ENCODE assay signal across 8 cellular contexts in genomic region chr1:200737647-200738296, GRCh38. TPM values are rescaled to one million over a fixed set of nuclear protein-coding genes. Genes with fewer than 3 reads are reported as not detected.
DNase-seq lines count a peak whose midpoint lies in the region; TF ChIP-seq lines count a peak whose summit lies in the region.

No MANE protein-coding gene starts in this region.

- no peak for TF ChIP-seq RAD21 in neural cell (conservative IDR thresholded peaks at IDR 0.05)

- H3K79me2 ChIP-seq in neural cell (replicated peaks; ENCODE audit: insufficient read depth, low read length) = peaks cover 35% of the 10 kb centered on the region

- no peaks in the 10 kb centered on the region for H3K4me1 ChIP-seq in colonic mucosa

- no peak for TF ChIP-seq EP300 in neural cell (conservative IDR thresholded peaks at IDR 0.05; ENCODE audit: poor library complexity, severe bottlenecking)

- no peak for TF ChIP-seq CTCF in CD14-positive monocyte (IDR thresholded peaks at IDR 0.05)
- TF ChIP-seq CTCF in colonic mucosa (IDR thresholded peaks at IDR 0.05) = no peak
- TF ChIP-seq CTCF in neural cell (IDR thresholded peaks at IDR 0.05; ENCODE audit: poor library complexity, severe bottlenecking) = no peak
- no peak for TF ChIP-seq CTCF in brain microvascular endothelial cell (IDR thresholded peaks at IDR 0.05; ENCODE audit: low read depth, low read length, missing control alignments)

- H3K36me3 Mint-ChIP-seq in CD14-positive monocyte = peaks cover 2 to 4% of the 10 kb centered on the region in 2 donors

- H3K27me3 ChIP-seq in MG63 = no peaks in the 10 kb centered on the region
- no peaks in the 10 kb centered on the region for H3K27me3 ChIP-seq in colonic mucosa
- H3K27me3 ChIP-seq in neural cell (ENCODE audit: insufficient read depth, low read depth, low read length) = no peaks in the 10 kb centered on the region
- H3K27me3 ChIP-seq in brain microvascular endothelial cell (replicated peaks) = no peaks in the 10 kb centered on the region

- H3K4me3 Mint-ChIP-seq in CD14-positive monocyte = peak overlapping the region; percentile 99

- peak overlapping the region; percentile 41 for H2AFZ ChIP-seq in neural cell (ENCODE audit: low read depth, low read length)

- H3F3A ChIP-seq in neural cell (ENCODE audit: insufficient read depth, low read length, poor library complexity, severe bottlenecking) = no peaks in the 10 kb centered on the region

- DNase-seq in CD14-positive monocyte (ENCODE audit: low spot score) = no peak
- no peak for DNase-seq in MG63
- DNase-seq in colonic mucosa = no peak
- DNase-seq in NCI-H774 (lab: John Stamatoyannopoulos, UW) = no peak
- no peak for DNase-seq in activated effector memory CD4-positive, alpha-beta T cell treated with anti-CD3 and anti-CD28 coated beads, Interleukin-2, amount 50 U/mL, for 16 hours
- DNase-seq in NCI-H1694 treated with DMSO at 0.1 percent for 48 hours (lab: John Stamatoyannopoulos, UW) = no peak
- no peak for DNase-seq in brain microvascular endothelial cell

- H3K27ac ChIP-seq in colonic mucosa (peak overlapping the region; percentile 35), neural cell (ENCODE audit: low read length) (no peak overlapping the region), brain microvascular endothelial cell (no peak overlapping the region)

- H3K9me3 ChIP-seq in MG63 = no peaks in the 10 kb centered on the region
- no peaks in the 10 kb centered on the region for H3K9me3 ChIP-seq in colonic mucosa
- H3K9me3 ChIP-seq in neural cell (ENCODE audit: low read length) = no peaks in the 10 kb centered on the region

- no peak overlapping the region for H3K4me2 ChIP-seq in neural cell (ENCODE audit: low read length)

- H3K9me3 Mint-ChIP-seq in CD14-positive monocyte = peaks cover 0 to 12% (median 2%) of the 10 kb centered on the region in 7 donors

- intact Hi-C loops in CD14-positive monocyte (cut with micrococcal nuclease) = loop anchor here in 1 of 2 donors (10.0 kb wide), 1 partner anchor 113 kb away; the partner anchor contains the start of gene KIF14
- intact Hi-C loops in colonic mucosa (cut with DNase I) = no loop called here

- peak overlapping the region; percentile 91; the same call in 1 of the 2 replicates for H3K4me3 ChIP-seq in MG63
- H3K4me3 ChIP-seq in colonic mucosa = no peak overlapping the region
- H3K4me3 ChIP-seq in neural cell (ENCODE audit: low read length) = peak overlapping the region; percentile 86
- no peak overlapping the region for H3K4me3 ChIP-seq in brain microvascular endothelial cell (ENCODE audit: low read depth, low read length)

- H3K27me3 Mint-ChIP-seq in CD14-positive monocyte (ENCODE audit: low read depth in 3 of 3) = peaks cover 42 to 58% (median 53%) of the 10 kb centered on the region in 3 donors

- no peak overlapping the region for H3K9ac ChIP-seq in colonic mucosa (ENCODE audit: low read depth in 2 of 2, low read length in 2 of 2)
- H3K9ac ChIP-seq in neural cell (ENCODE audit: low read length) = peak overlapping the region; percentile 99

- no peaks in the 10 kb centered on the region for H3K9me2 ChIP-seq in neural cell (ENCODE audit: insufficient read depth, low read length)

- in situ Hi-C loops in brain microvascular endothelial cell (cut with HindIII; ENCODE audit: low pct_ligation_motif_present, low sequenced_read_pairs) = no loop called here

- H4K20me1 ChIP-seq in neural cell (ENCODE audit: insufficient read depth) = peaks cover 20% of the 10 kb centered on the region

- H3K36me3 ChIP-seq in MG63 (peaks cover 16% of the 10 kb centered on the region), colonic mucosa (no peaks in the 10 kb centered on the region), neural cell (ENCODE audit: insufficient read depth, low read length) (no peaks in the 10 kb centered on the region), brain microvascular endothelial cell (replicated peaks) (no peaks in the 10 kb centered on the region)

- peaks cover 23% of the 10 kb centered on the region for H3K4me1 Mint-ChIP-seq in CD14-positive monocyte

- H3K27ac Mint-ChIP-seq in CD14-positive monocyte = no peak overlapping the region

TF ChIP-seq in neural cell, 6 proteins besides CTCF, POLR2A, EP300 and RAD21:
- TF ChIP-seq REST (IDR thresholded peaks at IDR 0.05; ENCODE audit: borderline replicate concordance) (no peak), MXI1 (conservative IDR thresholded peaks at IDR 0.05; ENCODE audit: poor library complexity, severe bottlenecking) (no peak), SMC3 (conservative IDR thresholded peaks at IDR 0.05; ENCODE audit: poor library complexity) (no peak), POLR2AphosphoS5 (IDR thresholded peaks at IDR 0.05) (no peak), EZH2 (IDR thresholded peaks at IDR 0.05; ENCODE audit: borderline replicate concordance, insufficient read depth, low read length, poor library complexity, severe bottlenecking) (no peak), TAF1 (IDR thresholded peaks at IDR 0.05; ENCODE audit: low read depth) (no peak)

RNA-seq across cellular contexts. Expression of gene CAMSAP2, which starts 0.9 kb away (rescaled TPM):
- under 1 TPM; 0.89 to 0.90 TPM for polyA plus RNA-seq in CD14-positive monocyte
- total RNA-seq in MG63 (2014; rRNA removed; shearing (Covaris generic); ENCODE audit: low replicate concordance) = 24.3 and 33.6 TPM in 2 replicates
- total RNA-seq in colonic mucosa = 1 to 10 TPM; 5.4 to 7.5 TPM
- polyA plus RNA-seq in neural cell = 49.2 and 52.7 TPM in 2 replicates
- polyA minus RNA-seq in neural cell = 160 and 188 TPM in 2 replicates

Comparison
In these comparisons a context has a peak if more than half of its experiments do, and no peak if none do; other contexts are left out.
1. H3K4me3 ChIP-seq: peak in MG63 (single experiment) and neural cell (single experiment); none in colonic mucosa (single experiment) and brain microvascular endothelial cell (single experiment).